In the genomic region with DNA sequence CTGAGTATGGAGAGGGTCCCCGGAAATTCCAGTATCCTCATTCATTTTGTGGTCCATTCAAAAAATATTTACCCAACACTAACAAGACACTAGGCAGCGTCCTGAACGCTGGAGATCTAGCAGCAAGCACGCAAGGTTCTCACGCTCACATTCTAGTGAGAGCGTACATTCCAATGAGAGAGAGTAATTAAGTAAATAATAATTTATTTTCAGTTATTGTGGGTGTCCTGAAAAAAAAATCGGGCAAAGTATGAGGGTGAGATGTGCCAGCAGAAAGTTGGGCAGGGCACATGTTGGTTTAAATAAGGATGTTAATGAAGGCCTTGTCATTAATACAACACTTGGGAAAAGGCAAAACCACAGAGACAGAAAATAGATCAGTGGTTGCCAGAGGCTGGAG, we compare ENCODE assay signal across 14 cellular contexts. TPM values are rescaled to one million over a fixed set of nuclear protein-coding genes. Genes with fewer than 3 reads are reported as not detected.
DNase-seq lines count a peak whose midpoint lies in the region; ATAC-seq, FAIRE-seq and TF ChIP-seq lines count a peak whose summit lies in the region.
"Had no signal": no experiment of that assay in that cellular context is flagged by ENCODE, and none has a peak within 500 bp of the region (broad histone marks: within the 10 kb centered on the region; RNA-seq: fewer than 3 reads in every experiment).

No MANE protein-coding gene starts in this region.

- H3K79me1 ChIP-seq in mesendoderm (ENCODE audit: low read length) = no peaks in the 10 kb centered on the region

- peaks cover 0 to 7% (median 0%) of the 10 kb centered on the region in 3 donors for H3K4me1 ChIP-seq in pancreas
- no peaks in the 10 kb centered on the region for H3K4me1 ChIP-seq in mesendoderm (ENCODE audit: control insufficient read depth, low read depth, low read length)
- H3K4me1 ChIP-seq: testis had no signal

- H2BK120ac ChIP-seq in mesendoderm (ENCODE audit: low read depth, low read length) = no peak overlapping the region

- no peak overlapping the region for H3K18ac ChIP-seq in mesendoderm (ENCODE audit: low read length)

- no peaks in the 10 kb centered on the region for H3K9me3 ChIP-seq in pancreas
- H3K9me3 ChIP-seq: testis had no signal

- H3K9ac ChIP-seq in mesendoderm (ENCODE audit: low read length) = no peak overlapping the region

- H2BK5ac ChIP-seq in mesendoderm (ENCODE audit: low read length) = no peak overlapping the region

- no peak for FAIRE-seq in pancreas (lab: Jason Lieb, UNC)

- H4K5ac ChIP-seq in mesendoderm (ENCODE audit: low read length) = no peak overlapping the region

- H3K4me2 ChIP-seq in mesendoderm (ENCODE audit: low read length) = no peak overlapping the region

- TF ChIP-seq CTCF in pancreas (IDR thresholded peaks at IDR 0.05) = no peak

- ATAC-seq in pancreas (peak; percentile 28 to 80 (median 65)), HG03439 (IDR thresholded peaks at IDR 0.05; ENCODE audit: unreplicated experiment) (no peak), GM21717 (IDR thresholded peaks at IDR 0.05; ENCODE audit: unreplicated experiment) (no peak)

- WGBS in pancreas, 2 donors = 60 to 63% methylated on average over 7 of the region's 7 CpGs
- no CpG with 5 or more reads among the region's 7 CpGs for WGBS in mesendoderm (ENCODE audit: extremely low coverage, insufficient coverage, low lambda C conversion rate)

- H3K36me3 ChIP-seq in pancreas (no peaks in the 10 kb centered on the region), mesendoderm (ENCODE audit: control insufficient read depth, insufficient read depth, low read length) (no peaks in the 10 kb centered on the region)

- no peaks in the 10 kb centered on the region for H3K79me2 ChIP-seq in mesendoderm (ENCODE audit: control insufficient read depth, insufficient read depth, low read length)

- H3K27me3 ChIP-seq in pancreas (no peaks in the 10 kb centered on the region), mesendoderm (ENCODE audit: insufficient read depth, low read length, poor library complexity) (no peaks in the 10 kb centered on the region)
- H3K27me3 ChIP-seq: testis had no signal

- DNase-seq in EL = peak; percentile 88
- peak; percentile 52 for DNase-seq in RPMI7951 (ENCODE audit: low read depth)
- DNase-seq in dermis blood vessel endothelial cell = peak; percentile 75
- no peak for DNase-seq in pancreas
- DNase-seq in mesendoderm = no peak
- DNase-seq in T-helper 2 cell = no peak
- DNase-seq: activated CD8-positive, alpha-beta memory T cell treated with anti-CD3 and anti-CD28 coated beads for 24 hours; CD4-positive, alpha-beta T cell; MM.1S; NCI-H2171 treated with DMSO at 0.1 percent for 48 hours; OCI-M1; testis had no signal

- intact Hi-C loops in pancreas (cut with DNase I) = no loop called here

- H2BK15ac ChIP-seq in mesendoderm (replicated peaks; ENCODE audit: low read depth) = no peak overlapping the region

- H3K56ac ChIP-seq in mesendoderm (ENCODE audit: low read length) = no peak overlapping the region

- no peak overlapping the region for H4K8ac ChIP-seq in mesendoderm (ENCODE audit: low read depth, low read length)

- no peak overlapping the region for H3K23ac ChIP-seq in mesendoderm (ENCODE audit: low read length)

- H3K4me3 ChIP-seq in pancreas (no peak overlapping the region), mesendoderm (ENCODE audit: low read length) (no peak overlapping the region)
- H3K4me3 ChIP-seq: testis had no signal

- H3K27ac ChIP-seq in pancreas (peak overlapping the region in 2 of 4 donors; percentile 54 to 57), mesendoderm (ENCODE audit: low read depth, low read length) (no peak overlapping the region)
- H3K27ac ChIP-seq: testis had no signal

- H3K4ac ChIP-seq in mesendoderm (ENCODE audit: low read depth, low read length) = no peak overlapping the region

- H2AK5ac ChIP-seq in mesendoderm (ENCODE audit: low read length) = no peak overlapping the region

RNA-seq across cellular contexts. Expression of gene TMEM156, which starts 4.0 kb away (rescaled TPM):
- 0.12 and 0.49 TPM in 2 replicates for total RNA-seq in RPMI7951 (2014; rRNA removed; shearing (Covaris generic))
- total RNA-seq in dermis blood vessel endothelial cell = 0.34 and 0.74 TPM in 2 replicates
- 1 to 10 TPM in 1 of 6 donors, under 1 TPM in 5; 0.08 to 1.8 (median 0.53) TPM for total RNA-seq in pancreas
- polyA plus RNA-seq in pancreas = under 1 TPM; 0.49 to 0.57 TPM
- not detected for polyA plus RNA-seq in mesendoderm (2013, experiment 1 of 2)
- polyA plus RNA-seq in mesendoderm (2013, experiment 2 of 2) = not detected
- total RNA-seq: testis had no signal

RNA-seq across cellular contexts. Expression of gene KLHL5, which starts 25.9 kb away (rescaled TPM):
- 30.1 and 35.7 TPM in 2 replicates for total RNA-seq in RPMI7951 (2014; rRNA removed; shearing (Covaris generic))
- total RNA-seq in dermis blood vessel endothelial cell = 119 and 131 TPM in 2 replicates
- total RNA-seq in pancreas = 10 to 100 TPM in 3 of 6 donors, 1 to 10 TPM in 3; 8.1 to 34.6 (median 10.1) TPM
- 1 to 10 TPM; 5.3 to 7.2 TPM for polyA plus RNA-seq in pancreas
- 9.7 TPM for polyA plus RNA-seq in mesendoderm (2013, experiment 1 of 2)
- 9.5 TPM for polyA plus RNA-seq in mesendoderm (2013, experiment 2 of 2)

Comparison
In these comparisons a context has a peak if more than half of its experiments do, and no peak if none do; other contexts are left out.
1. DNase-seq: peak in EL (single experiment), RPMI7951 (single experiment) and dermis blood vessel endothelial cell (single experiment); none in pancreas (0 of 6), mesendoderm (single experiment) and T-helper 2 cell (0 of 5).
2. ATAC-seq: peak in pancreas (4 of 4); none in HG03439 (single experiment) and GM21717 (single experiment).